ENCODE assay signal across 22 cellular contexts in the genomic region with DNA sequence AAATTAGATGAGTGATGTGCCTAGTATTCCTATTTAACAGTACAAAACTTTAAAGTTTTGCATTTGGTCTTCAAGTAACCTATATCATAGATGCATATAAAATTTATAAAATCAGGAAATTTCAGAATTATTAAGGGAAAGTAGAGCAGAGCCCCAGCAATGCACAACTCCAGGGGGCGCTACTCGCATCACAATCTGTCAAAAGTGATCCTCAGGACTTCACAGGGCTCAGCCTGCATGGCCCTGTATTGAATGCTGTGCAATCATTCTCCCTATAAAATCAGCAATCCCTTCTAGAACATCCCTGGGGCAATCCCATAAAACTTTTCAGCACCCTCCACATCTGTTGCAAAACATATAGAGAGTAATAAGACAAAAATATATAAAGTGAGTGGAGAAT. TPM values are rescaled to one million over a fixed set of nuclear protein-coding genes. Genes with fewer than 3 reads are reported as not detected.
DNase-seq lines count a peak whose midpoint lies in the region; ATAC-seq and TF ChIP-seq lines count a peak whose summit lies in the region.
"Had no signal": no experiment of that assay in that cellular context is flagged by ENCODE, and none has a peak within 500 bp of the region (broad histone marks: within the 10 kb centered on the region; RNA-seq: fewer than 3 reads in every experiment).

No MANE protein-coding gene starts in this region.

- H3K9ac ChIP-seq in Loucy (ENCODE audit: low read depth, low read length, poor library complexity, severe bottlenecking): no peak overlapping the region

- H3K9me3 Mint-ChIP-seq in chondrocyte (ENCODE audit: low read depth): no peaks in the 10 kb centered on the region

- H3K9me3 ChIP-seq in Loucy (ENCODE audit: insufficient read depth, low read depth, low read length) (no peaks in the 10 kb centered on the region), psoas muscle (no peaks in the 10 kb centered on the region), MG63 (no peaks in the 10 kb centered on the region)
- H3K9me3 ChIP-seq: Caco-2, mucosa of descending colon, stomach, transverse colon had no signal

- H3K36me3 ChIP-seq in Loucy (ENCODE audit: insufficient read depth, low read length) (no peaks in the 10 kb centered on the region), psoas muscle (ENCODE audit: insufficient read depth in 1 of 2, low read depth in 1 of 2) (no peaks in the 10 kb centered on the region), MG63 (no peaks in the 10 kb centered on the region)
- H3K36me3 ChIP-seq: stomach, transverse colon had no signal

- no peak overlapping the region for H3K4me2 ChIP-seq in Loucy (ENCODE audit: low read depth, low read length, poor library complexity, severe bottlenecking)

- H3K4me1 ChIP-seq in Loucy (ENCODE audit: insufficient read depth, low read length, poor library complexity, severe bottlenecking) (no peaks in the 10 kb centered on the region), psoas muscle (peaks cover 12% of the 10 kb centered on the region)
- H3K4me1 ChIP-seq: Caco-2 had no signal

- peaks cover 3% of the 10 kb centered on the region for H3K4me1 Mint-ChIP-seq in chondrocyte (ENCODE audit: low read depth)
- H3K4me1 Mint-ChIP-seq: activated CD8-positive, alpha-beta memory T cell treated with anti-CD3 and anti-CD28 coated beads, Interleukin-2, amount 10 ng/mL, durations not matched to agents 7 days and 5 days; activated T-helper 17 cell treated with anti-CD3 and anti-CD28 coated beads, Interleukin-2, amount 50 U/mL, for 72 hours; immature natural killer cell had no signal

- no peak for DNase-seq in GM10266 (ENCODE audit: extremely low spot score)
- no peak for DNase-seq in chondrocyte (ENCODE audit: low spot score)
- DNase-seq in psoas muscle: no peak
- no peak for DNase-seq in stimulated activated CD4-positive, alpha-beta T cell treated with anti-CD3 and anti-CD28 coated beads, Interleukin-2, amount 100 ng/mL, for 24 hours
- DNase-seq in MG63: no peak
- DNase-seq in DMS 273 treated with DMSO at 0.1 percent for 48 hours (lab: John Stamatoyannopoulos, UW): no peak
- DNase-seq: activated CD4-positive, alpha-beta T cell treated with anti-CD3 and anti-CD28 coated beads for 48 hours; activated CD8-positive, alpha-beta memory T cell treated with anti-CD3 and anti-CD28 coated beads, Interleukin-2, amount 10 ng/mL, durations not matched to agents 7 days and 5 days; Caco-2; effector CD4-positive, alpha-beta T cell; head of caudate nucleus; immature natural killer cell; mucosa of descending colon; NCI-H2081; NCI-H446 treated with DMSO at 0.1 percent for 48 hours; NK-92 treated with Interleukin-12 subunit alpha and Interleukin-12 subunit beta, amount 100 ng/mL, for 24 hours; stimulated activated CD4-positive, alpha-beta T cell treated with anti-CD3 and anti-CD28 coated beads, Interleukin-4, amount 100 ng/mL, for 4 hours; stomach; transverse colon had no signal

- no peak overlapping the region for H3K27ac ChIP-seq in psoas muscle
- H3K27ac ChIP-seq: transverse colon had no signal

- TF ChIP-seq CTCF in GM10266 (IDR thresholded peaks at IDR 0.05; ENCODE audit: control insufficient read depth, insufficient read depth, low read depth, missing control alignments) (peak; percentile 2), Loucy (conservative IDR thresholded peaks at IDR 0.05; ENCODE audit: low read length) (0 out of 2 replicates have a peak, but pooled peaks have one; percentile 22), chondrocyte (IDR thresholded peaks at IDR 0.05) (peak; percentile 41), psoas muscle (IDR thresholded peaks at IDR 0.05) (peak; percentile 12)

- H3K27me3 Mint-ChIP-seq in chondrocyte (ENCODE audit: low read depth): peaks cover 1% of the 10 kb centered on the region
- H3K27me3 Mint-ChIP-seq: activated CD8-positive, alpha-beta memory T cell treated with anti-CD3 and anti-CD28 coated beads, Interleukin-2, amount 10 ng/mL, durations not matched to agents 7 days and 5 days; activated T-helper 17 cell treated with anti-CD3 and anti-CD28 coated beads, Interleukin-2, amount 50 U/mL, for 72 hours had no signal

- intact Hi-C loops in psoas muscle (cut with DNase I): no loop called here

- ATAC-seq in psoas muscle: no peak
- ATAC-seq: activated CD8-positive, alpha-beta memory T cell treated with anti-CD3 and anti-CD28 coated beads, Interleukin-2, amount 10 ng/mL, durations not matched to agents 7 days and 5 days; activated T-helper 17 cell treated with anti-CD3 and anti-CD28 coated beads, Interleukin-2, amount 50 U/mL, for 72 hours; mucosa of descending colon had no signal

- H3K9me2 ChIP-seq in Loucy (replicated peaks; ENCODE audit: low read depth, low read length): no peaks in the 10 kb centered on the region

- no peaks in the 10 kb centered on the region for H3K36me3 Mint-ChIP-seq in chondrocyte (ENCODE audit: low read depth)
- H3K36me3 Mint-ChIP-seq: activated CD8-positive, alpha-beta memory T cell treated with anti-CD3 and anti-CD28 coated beads, Interleukin-2, amount 10 ng/mL, durations not matched to agents 7 days and 5 days; activated naive CD8-positive, alpha-beta T cell; immature natural killer cell had no signal

- no peak overlapping the region for H2AFZ ChIP-seq in Loucy (ENCODE audit: low read length)

- no peak overlapping the region for H3K4me3 Mint-ChIP-seq in chondrocyte (ENCODE audit: unreplicated experiment)
- H3K4me3 Mint-ChIP-seq: activated CD8-positive, alpha-beta memory T cell treated with anti-CD3 and anti-CD28 coated beads, Interleukin-2, amount 10 ng/mL, durations not matched to agents 7 days and 5 days; activated naive CD8-positive, alpha-beta T cell; activated T-helper 17 cell treated with anti-CD3 and anti-CD28 coated beads, Interleukin-2, amount 50 U/mL, for 72 hours; immature natural killer cell had no signal

- H3K4me3 ChIP-seq in Loucy (ENCODE audit: low read length, poor library complexity, severe bottlenecking) (no peak overlapping the region), psoas muscle (no peak overlapping the region), MG63 (no peak overlapping the region)
- H3K4me3 ChIP-seq: mucosa of descending colon, stomach, transverse colon had no signal

- H3K27ac Mint-ChIP-seq in chondrocyte (ENCODE audit: unreplicated experiment): no peak overlapping the region
- H3K27ac Mint-ChIP-seq: activated CD8-positive, alpha-beta memory T cell treated with anti-CD3 and anti-CD28 coated beads, Interleukin-2, amount 10 ng/mL, durations not matched to agents 7 days and 5 days; activated naive CD8-positive, alpha-beta T cell; activated T-helper 17 cell treated with anti-CD3 and anti-CD28 coated beads, Interleukin-2, amount 50 U/mL, for 72 hours; immature natural killer cell had no signal

- 89 to 93% (median 91%) methylated on average over 2 of the region's 2 CpGs for WGBS in psoas muscle, 3 donors

- H3F3A ChIP-seq in Loucy (ENCODE audit: low read depth): no peaks in the 10 kb centered on the region

- no peaks in the 10 kb centered on the region for H3K27me3 ChIP-seq in Loucy (ENCODE audit: insufficient read depth, low read length, poor library complexity, severe bottlenecking)
- H3K27me3 ChIP-seq in psoas muscle (ENCODE audit: insufficient read depth in 3 of 3, low read length in 2 of 3): no peaks in the 10 kb centered on the region
- H3K27me3 ChIP-seq in MG63: no peaks in the 10 kb centered on the region
- H3K27me3 ChIP-seq: stomach, transverse colon had no signal

- H4K20me1 ChIP-seq in Loucy (ENCODE audit: insufficient read depth, low read length, poor library complexity, severe bottlenecking): no peaks in the 10 kb centered on the region

- no peaks in the 10 kb centered on the region for H3K79me2 ChIP-seq in Loucy (ENCODE audit: insufficient read depth, low read length)

RNA-seq across cellular contexts. Expression of a gene that starts 12.4 kb away (rescaled TPM):
- total RNA-seq in chondrocyte: 2.1 to 6.6 TPM (median 2.2 TPM) in 3 replicates
- 10 to 100 TPM in 3 of 4 donors, 1 to 10 TPM in 1; 7.8 to 89.3 (median 53.0) TPM for total RNA-seq in psoas muscle
- polyA plus RNA-seq in psoas muscle: 10 to 100 TPM; 13.0 to 64.3 (median 33.1) TPM
- not detected in 2 replicates for total RNA-seq in MG63 (2014; rRNA removed; shearing (Covaris generic); ENCODE audit: low replicate concordance)
- total RNA-seq: activated CD8-positive, alpha-beta memory T cell treated with anti-CD3 and anti-CD28 coated beads, Interleukin-2, amount 10 ng/mL, durations not matched to agents 7 days and 5 days; activated T-helper 17 cell treated with anti-CD3 and anti-CD28 coated beads, Interleukin-2, amount 50 U/mL, for 72 hours; Caco-2 had no signal
- polyA plus RNA-seq: immature natural killer cell had no signal
